ENCODE assay signal across 21 cellular contexts in the genomic region with DNA sequence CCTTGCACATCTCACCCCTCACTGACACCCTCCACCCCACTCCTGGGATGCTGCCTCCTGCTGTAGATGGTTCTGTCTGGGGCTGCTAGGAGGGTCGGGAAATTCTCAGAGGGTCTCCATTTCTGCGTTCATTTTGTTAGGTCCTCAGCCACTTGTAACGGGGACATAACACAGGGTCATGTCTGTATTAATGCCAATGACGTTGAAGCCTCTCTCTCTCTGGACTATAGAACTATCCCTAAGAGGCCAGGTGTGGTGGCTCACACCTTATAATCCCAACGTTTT. TPM values are rescaled to one million over a fixed set of nuclear protein-coding genes. Genes with fewer than 3 reads are reported as not detected.
A peak's percentile ranks its signal among the peaks of the same experiment; 100 is the strongest.
DNase-seq lines count a peak whose midpoint lies in the region; ATAC-seq, FAIRE-seq and TF ChIP-seq lines count a peak whose summit lies in the region.
"Had no signal": no experiment of that assay in that cellular context is flagged by ENCODE, and none has a peak within 500 bp of the region (broad histone marks: within the 10 kb centered on the region; RNA-seq: fewer than 3 reads in every experiment).

No MANE protein-coding gene starts in this region.

- H3K4me3 ChIP-seq in H1 (ENCODE audit: extremely low read depth in 1 of 4, insufficient read depth in 2 of 4, low read depth in 3 of 4, low read length in 4 of 4) (no peak overlapping the region), liver (ENCODE audit: low read depth in 1 of 3, low read length in 3 of 3) (peak overlapping the region in 1 of 3 donors; percentile 48), rectal smooth muscle tissue (ENCODE audit: low read length) (no peak overlapping the region), esophagus muscularis mucosa (no peak overlapping the region), colonic mucosa (no peak overlapping the region)
- H3K4me3 ChIP-seq: BLaER1, GM23248, HAP-1, Peyer's patch, SJCRH30 had no signal

- H2BK15ac ChIP-seq in H1 (ENCODE audit: low read length), result no peak overlapping the region

- intact Hi-C loops in esophagus muscularis mucosa (cut with DNase I), result no loop called here
- intact Hi-C loops in colonic mucosa (cut with DNase I), result loop anchor here (5.0 kb wide), 1 partner anchor 100 kb away; a partner anchor contains a TSS

- H4K8ac ChIP-seq in H1 (ENCODE audit: extremely low read depth, insufficient read depth, low read length), result no peak overlapping the region

- H3K79me2 ChIP-seq in H1 (ENCODE audit: control insufficient read depth in 1 of 2, insufficient read depth in 2 of 2, low read length in 2 of 2), result no peaks in the 10 kb centered on the region

- no peak for ATAC-seq in GM19452 (IDR thresholded peaks at IDR 0.05; ENCODE audit: unreplicated experiment)

- no peak for FAIRE-seq in H1 (lab: Jason Lieb, UNC)
- FAIRE-seq: GM12891 had no signal

- no peak overlapping the region for H2BK120ac ChIP-seq in H1 (replicated peaks; ENCODE audit: low read depth, low read length)

- CTCF ChIA-PET in H1 (lab: Charles Lee; ENCODE audit: partially characterized antibody), result interaction anchor here (0.9 to 7.8 kb wide), 11 partner anchors 9 to 109 kb away, joined by 3 to 110 read pairs (median 9); a partner anchor contains a TSS

- TF ChIP-seq EP300 in H1 (IDR thresholded peaks at IDR 0.05; ENCODE audit: borderline replicate concordance in 1 of 2, low read depth in 2 of 2, low read length in 2 of 2) (no peak), esophagus muscularis mucosa (IDR thresholded peaks at IDR 0.05) (no peak)

- TF ChIP-seq POLR2A in H1 (IDR thresholded peaks at IDR 0.05; ENCODE audit: control extremely low read depth in 1 of 2, low read depth in 2 of 2, low read length in 2 of 2) (no peak), esophagus muscularis mucosa (IDR thresholded peaks at IDR 0.05; ENCODE audit: low read depth) (no peak)

- 0 out of 2 replicates have a peak overlapping the region, but pooled peaks have one; percentile 2 for H2BK5ac ChIP-seq in H1 (ENCODE audit: low read depth, low read length)

- H4K20me1 ChIP-seq in H1 (replicated peaks in 1 of 2; ENCODE audit: control insufficient read depth in 1 of 2, insufficient read depth in 2 of 2, low read length in 2 of 2), result peaks cover 4 to 12% of the 10 kb centered on the region in 2 experiments

- H2BK12ac ChIP-seq in H1 (ENCODE audit: low read depth, low read length), result 0 out of 2 replicates have a peak overlapping the region, but pooled peaks have one; percentile 17

- no peak overlapping the region for H3K18ac ChIP-seq in H1 (ENCODE audit: extremely low read depth, low read length)

- H3K9me3 ChIP-seq in H1 (ENCODE audit: insufficient read depth in 2 of 2, low read depth in 1 of 2, low read length in 1 of 2) (peaks cover 11 to 17% of the 10 kb centered on the region in 2 experiments; a peak in 2 of 4 replicates), liver (ENCODE audit: control insufficient read depth in 4 of 4, low read length in 3 of 4) (no peaks in the 10 kb centered on the region), esophagus muscularis mucosa (peaks cover 0 to 8% (median 3%) of the 10 kb centered on the region in 4 donors), colonic mucosa (no peaks in the 10 kb centered on the region)
- H3K9me3 ChIP-seq: HAP-1, Peyer's patch, SJCRH30 had no signal

- WGBS in H1 (ENCODE audit: extremely low coverage in 1 of 2, insufficient coverage in 1 of 2, insufficient read length in 1 of 2, insufficient replicate concordance in 2 of 2, low coverage in 1 of 2, low lambda C conversion rate in 2 of 2, missing lambda C conversion rate in 1 of 2), 2 experiments, result 75% methylated on average over 5 of the region's 5 CpGs; no CpG with 5 or more reads in 1 of the 2 experiments
- WGBS in liver, result 52% methylated on average over 5 of the region's 5 CpGs
- 86% methylated on average over 5 of the region's 5 CpGs for WGBS in esophagus muscularis mucosa

- H3K4me1 ChIP-seq in H1 (replicated peaks in 1 of 4; ENCODE audit: control insufficient read depth in 3 of 4, insufficient read depth in 4 of 4, low read length in 3 of 4) (peaks cover 0 to 11% (median 8%) of the 10 kb centered on the region in 4 experiments; a peak in 6 of 7 replicates), liver (ENCODE audit: control insufficient read depth in 4 of 4, insufficient read depth in 4 of 4, low read length in 3 of 4) (peaks cover 5 to 34% (median 18%) of the 10 kb centered on the region in 4 donors), rectal smooth muscle tissue (ENCODE audit: control insufficient read depth, insufficient read depth, low read length) (no peaks in the 10 kb centered on the region), esophagus muscularis mucosa (peaks cover 5 to 15% (median 11%) of the 10 kb centered on the region in 4 donors), colonic mucosa (peaks cover 3% of the 10 kb centered on the region)

- no peak overlapping the region for H3K9ac ChIP-seq in H1 (replicated peaks in 1 of 4; ENCODE audit: extremely low read depth in 1 of 4, low read depth in 3 of 4, low read length in 3 of 4)
- H3K9ac ChIP-seq in liver (ENCODE audit: low read depth in 1 of 2, low read length in 2 of 2), result peak overlapping the region in 1 of 2 donors; percentile 94
- H3K9ac ChIP-seq in rectal smooth muscle tissue (ENCODE audit: low read length), result peak overlapping the region; percentile 6
- no peak overlapping the region for H3K9ac ChIP-seq in colonic mucosa (ENCODE audit: low read depth in 2 of 2, low read length in 2 of 2)
- H3K9ac ChIP-seq: GM23248 had no signal

- H4K5ac ChIP-seq in H1 (ENCODE audit: insufficient read length, low read depth, low read length), result no peak overlapping the region

- POLR2A ChIA-PET in H1 (lab: Charles Lee; ENCODE audit: partially characterized antibody), result interaction anchor here (1.7 to 2.3 kb wide), 4 partner anchors 8 to 15 kb away, joined by 5 to 13 read pairs (median 9); a partner anchor contains a TSS

- H3K4me2 ChIP-seq in H1 (ENCODE audit: insufficient read depth in 1 of 2, low read depth in 2 of 2, low read length in 2 of 2), result no peak overlapping the region

- no peak overlapping the region for H2BK20ac ChIP-seq in H1 (ENCODE audit: low read length)

- no peaks in the 10 kb centered on the region for H3K79me1 ChIP-seq in H1 (ENCODE audit: low read depth, low read length)

- TF ChIP-seq RAD21 in H1 (IDR thresholded peaks at IDR 0.05 in 1 of 2, conservative IDR thresholded peaks at IDR 0.05 in 1 of 2; ENCODE audit: low read depth in 2 of 2, low read length in 2 of 2), result no peak
- no peak for TF ChIP-seq RAD21 in liver (IDR thresholded peaks at IDR 0.05)

- H3K27me3 ChIP-seq in H1 (replicated peaks in 1 of 4; ENCODE audit: control insufficient read depth in 3 of 4, extremely low read depth in 1 of 4, insufficient read depth in 3 of 4, low read length in 3 of 4) (no peaks in the 10 kb centered on the region), liver (ENCODE audit: control insufficient read depth in 4 of 4, insufficient read depth in 4 of 4, low read length in 3 of 4) (no peaks in the 10 kb centered on the region), rectal smooth muscle tissue (ENCODE audit: control insufficient read depth, insufficient read depth, low read length) (no peaks in the 10 kb centered on the region), esophagus muscularis mucosa (no peaks in the 10 kb centered on the region), colonic mucosa (no peaks in the 10 kb centered on the region)
- H3K27me3 ChIP-seq: BLaER1, Peyer's patch, SJCRH30 had no signal

- no peak overlapping the region for H4K91ac ChIP-seq in H1 (replicated peaks; ENCODE audit: insufficient read length, low read length)

- H3K14ac ChIP-seq in H1 (ENCODE audit: insufficient read length), result no peak overlapping the region

- H3K23me2 ChIP-seq in H1 (ENCODE audit: low read depth, low read length), result no peaks in the 10 kb centered on the region

- no peak overlapping the region for H3K4ac ChIP-seq in H1 (replicated peaks; ENCODE audit: insufficient read length, low read depth, low read length)

- no peak overlapping the region for H2AFZ ChIP-seq in H1 (ENCODE audit: low read length)
- H2AFZ ChIP-seq: GM23248 had no signal

- DNase-seq in H1 (ENCODE audit: low read depth in 1 of 2, low spot score in 2 of 2), result no peak
- DNase-seq in esophagus muscularis mucosa (ENCODE audit: extremely low spot score), result no peak
- no peak for DNase-seq in colonic mucosa
- DNase-seq: ACHN; CD4-positive, alpha-beta memory T cell; GM23248; KG1; NCI-H1092 treated with DMSO at 0.1 percent for 48 hours; NCI-H2029 treated with DMSO at 0.1 percent for 48 hours; NCI-H2171; NCI-H345; NCI-H524 treated with DMSO at 0.1 percent for 48 hours; NCI-H82; Peyer's patch; SJCRH30 had no signal

- no peak overlapping the region for H3K23ac ChIP-seq in H1 (ENCODE audit: insufficient read length)

- H3K36me3 ChIP-seq in H1 (ENCODE audit: control insufficient read depth in 2 of 4, insufficient read depth in 4 of 4, low read length in 3 of 4) (peaks cover 0 to 16% (median 11%) of the 10 kb centered on the region in 4 experiments; a peak in 7 of 8 replicates), liver (ENCODE audit: control insufficient read depth in 4 of 4, insufficient read depth in 3 of 4, low read depth in 1 of 4, low read length in 3 of 4) (peaks cover 7 to 18% (median 16%) of the 10 kb centered on the region in 4 donors), rectal smooth muscle tissue (ENCODE audit: control insufficient read depth, insufficient read depth, low read length) (peaks cover 12% of the 10 kb centered on the region), esophagus muscularis mucosa (peaks cover 19 to 33% (median 30%) of the 10 kb centered on the region in 4 donors), colonic mucosa (peaks cover 3% of the 10 kb centered on the region)

- peak overlapping the region; percentile 24; the same call in 1 of the 2 replicates for H3K27ac ChIP-seq in H1 (ENCODE audit: low read depth, low read length)
- H3K27ac ChIP-seq in liver (ENCODE audit: low read depth in 1 of 2, low read length in 2 of 2), result peak overlapping the region; percentile 44 to 79
- H3K27ac ChIP-seq in rectal smooth muscle tissue (ENCODE audit: low read depth, low read length), result no peak overlapping the region
- H3K27ac ChIP-seq in esophagus muscularis mucosa (replicated peaks in 1 of 4), result no peak overlapping the region
- H3K27ac ChIP-seq in colonic mucosa, result no peak overlapping the region
- H3K27ac ChIP-seq: BLaER1, GM23248, Peyer's patch, SJCRH30 had no signal

- TF ChIP-seq CTCF in H1 (IDR thresholded peaks at IDR 0.05; ENCODE audit: control extremely low read depth in 1 of 3, insufficient read depth in 1 of 3, low read depth in 1 of 3, low read length in 3 of 3), result no peak
- no peak for TF ChIP-seq CTCF in liver (IDR thresholded peaks at IDR 0.05; ENCODE audit: low read depth, low read length, missing input control)
- TF ChIP-seq CTCF in esophagus muscularis mucosa (IDR thresholded peaks at IDR 0.05), result no peak
- TF ChIP-seq CTCF in colonic mucosa (IDR thresholded peaks at IDR 0.05), result no peak

- no peak overlapping the region for H3K56ac ChIP-seq in H1 (replicated peaks; ENCODE audit: insufficient read length, low read depth, low read length)

- H2AK5ac ChIP-seq in H1 (ENCODE audit: low read depth, low read length), result no peak overlapping the region

RNA-seq across cellular contexts. Expression of a gene that starts 14.6 kb away (rescaled TPM):
- total RNA-seq in H1 (2021; fragmentation: NEBNext Ultra II Directional; extraction: Animal tissue kit (Norgen Biotek cat#: 25700)), result 123 and 135 TPM in 2 replicates
- polyA plus RNA-seq in H1 (2011; rRNA removed) (517 and 589 TPM in 2 replicates), liver (100 to 1,000 TPM; 109 to 115 TPM)
- 330 TPM for polyA plus RNA-seq in H1 (2011; cell fraction: cytosol; rRNA removed)
- 307 TPM for polyA plus RNA-seq in H1 (2011; cell fraction: nucleus; rRNA removed)
- 85.5 to 181 TPM (median 172 TPM) in 4 replicates for polyA plus RNA-seq in H1 (2012, experiment 1 of 2)
- 271 TPM for polyA plus RNA-seq in H1 (2012, experiment 2 of 2)
- 207 TPM for polyA plus RNA-seq in H1 (2013, experiment 1 of 2)
- polyA plus RNA-seq in H1 (2013, experiment 2 of 2), result 187 TPM
- 23.9 and 34.6 TPM in 2 replicates for polyA minus RNA-seq in H1 (2011; rRNA and poly(A)+ RNA removed)
- 70.6 TPM for polyA minus RNA-seq in H1 (2011; cell fraction: cytosol; rRNA and poly(A)+ RNA removed)
- 52.2 TPM for polyA minus RNA-seq in H1 (2011; cell fraction: nucleus; rRNA and poly(A)+ RNA removed)
- total RNA-seq in liver (10 to 100 TPM; 67.4 to 90.4 TPM), esophagus muscularis mucosa (100 to 1,000 TPM; 207 to 324 (median 290) TPM), colonic mucosa (100 to 1,000 TPM in 1 of 2 donors, 10 to 100 TPM in 1; 58.8 to 153 TPM)

RNA-seq across cellular contexts. Expression of a gene that starts 28.0 kb away (rescaled TPM):
- total RNA-seq in H1 (2021; fragmentation: NEBNext Ultra II Directional; extraction: Animal tissue kit (Norgen Biotek cat#: 25700)), result 62.1 and 71.5 TPM in 2 replicates
- polyA plus RNA-seq in H1 (2011; rRNA removed), result 68.1 and 89.8 TPM in 2 replicates
- polyA plus RNA-seq in H1 (2011; cell fraction: cytosol; rRNA removed), result 86.7 TPM
- polyA plus RNA-seq in H1 (2011; cell fraction: nucleus; rRNA removed), result 135 TPM
- 53.7 to 73.1 TPM (median 68.0 TPM) in 4 replicates for polyA plus RNA-seq in H1 (2012, experiment 1 of 2)
- 53.5 TPM for polyA plus RNA-seq in H1 (2012, experiment 2 of 2)
- polyA plus RNA-seq in H1 (2013, experiment 1 of 2), result 44.6 TPM
- polyA plus RNA-seq in H1 (2013, experiment 2 of 2), result 45.6 TPM
- 43.3 and 54.9 TPM in 2 replicates for polyA minus RNA-seq in H1 (2011; rRNA and poly(A)+ RNA removed)
- 46.9 TPM for polyA minus RNA-seq in H1 (2011; cell fraction: cytosol; rRNA and poly(A)+ RNA removed)
- 28.2 TPM for polyA minus RNA-seq in H1 (2011; cell fraction: nucleus; rRNA and poly(A)+ RNA removed)
- 100 to 1,000 TPM in 1 of 2 donors, 10 to 100 TPM in 1; 39.2 to 192 TPM for total RNA-seq in liver
- 10 to 100 TPM; 30.6 to 78.2 TPM for polyA plus RNA-seq in liver
- total RNA-seq in esophagus muscularis mucosa, result 100 to 1,000 TPM; 162 to 267 (median 187) TPM
- 100 to 1,000 TPM; 117 to 181 TPM for total RNA-seq in colonic mucosa

RNA-seq across cellular contexts. Expression of a gene that starts 33.3 kb away (rescaled TPM):
- total RNA-seq in H1 (2021; fragmentation: NEBNext Ultra II Directional; extraction: Animal tissue kit (Norgen Biotek cat#: 25700)), result 2.8 and 2.9 TPM in 2 replicates
- polyA plus RNA-seq in H1 (2011; rRNA removed) (3.1 and 3.7 TPM in 2 replicates), liver (1 to 10 TPM; 1.5 to 4.4 TPM)
- 2.5 TPM for polyA plus RNA-seq in H1 (2011; cell fraction: cytosol; rRNA removed)
- polyA plus RNA-seq in H1 (2011; cell fraction: nucleus; rRNA removed), result 4.0 TPM
- 1.5 to 3.3 TPM (median 2.9 TPM) in 4 replicates for polyA plus RNA-seq in H1 (2012, experiment 1 of 2)
- polyA plus RNA-seq in H1 (2012, experiment 2 of 2), result 2.3 TPM
- 1.2 TPM for polyA plus RNA-seq in H1 (2013, experiment 1 of 2)
- polyA plus RNA-seq in H1 (2013, experiment 2 of 2), result 1.2 TPM
- polyA minus RNA-seq in H1 (2011; rRNA and poly(A)+ RNA removed), result 3.4 and 4.0 TPM in 2 replicates
- 2.7 TPM for polyA minus RNA-seq in H1 (2011; cell fraction: cytosol; rRNA and poly(A)+ RNA removed)
- polyA minus RNA-seq in H1 (2011; cell fraction: nucleus; rRNA and poly(A)+ RNA removed), result 7.3 TPM
- total RNA-seq in liver (1 to 10 TPM; 5.4 to 9.4 TPM), esophagus muscularis mucosa (1 to 10 TPM; 2.5 to 6.4 (median 4.9) TPM), colonic mucosa (1 to 10 TPM; 6.6 to 7.0 TPM)

RNA-seq across cellular contexts. Expression of a gene that starts 43.5 kb away (rescaled TPM):
- 7.9 and 8.9 TPM in 2 replicates for total RNA-seq in H1 (2021; fragmentation: NEBNext Ultra II Directional; extraction: Animal tissue kit (Norgen Biotek cat#: 25700))
- polyA plus RNA-seq in H1 (2011; rRNA removed), result 7.1 and 9.4 TPM in 2 replicates
- polyA plus RNA-seq in H1 (2011; cell fraction: cytosol; rRNA removed), result 12.8 TPM
- polyA plus RNA-seq in H1 (2011; cell fraction: nucleus; rRNA removed), result 43.4 TPM
- 8.2 to 15.0 TPM (median 11.8 TPM) in 4 replicates for polyA plus RNA-seq in H1 (2012, experiment 1 of 2)
- 9.8 TPM for polyA plus RNA-seq in H1 (2012, experiment 2 of 2)
- 6.2 TPM for polyA plus RNA-seq in H1 (2013, experiment 1 of 2)
- polyA plus RNA-seq in H1 (2013, experiment 2 of 2), result 5.8 TPM
- polyA minus RNA-seq in H1 (2011; rRNA and poly(A)+ RNA removed), result 3.2 and 7.1 TPM in 2 replicates
- polyA minus RNA-seq in H1 (2011; cell fraction: cytosol; rRNA and poly(A)+ RNA removed), result 2.6 TPM
- 11.0 TPM for polyA minus RNA-seq in H1 (2011; cell fraction: nucleus; rRNA and poly(A)+ RNA removed)
- 10 to 100 TPM in 1 of 2 donors, 1 to 10 TPM in 1; 1.8 to 13.3 TPM for total RNA-seq in liver
- 10 to 100 TPM; 11.0 to 18.8 TPM for polyA plus RNA-seq in liver
- total RNA-seq in esophagus muscularis mucosa, result 1 to 10 TPM; 4.3 to 7.9 (median 5.7) TPM
- 1 to 10 TPM; 3.5 to 4.0 TPM for total RNA-seq in colonic mucosa

Comparison
In these comparisons a context has a peak if more than half of its experiments do, and no peak if none do; other contexts are left out.
1. H3K27ac ChIP-seq: peak in H1 (single experiment) and liver (2 of 2); none in rectal smooth muscle tissue (single experiment), esophagus muscularis mucosa (0 of 4) and colonic mucosa (single experiment).